9 cellular contexts compared by ENCODE assay signal in genomic region chr5:141040093-141040762, GRCh38. TPM values are rescaled to one million over a fixed set of nuclear protein-coding genes. Genes with fewer than 3 reads are reported as not detected.
DNase-seq lines count a peak whose midpoint lies in the region; ATAC-seq, FAIRE-seq and TF ChIP-seq lines count a peak whose summit lies in the region.
"Had no signal": no experiment of that assay in that cellular context is flagged by ENCODE, and none has a peak within 500 bp of the region (broad histone marks: within the 10 kb centered on the region; RNA-seq: fewer than 3 reads in every experiment).

No MANE protein-coding gene starts in this region.

- H3K9me3 ChIP-seq in endocrine pancreas (ENCODE audit: control insufficient read depth, low read length) (no peaks in the 10 kb centered on the region), muscle layer of duodenum (ENCODE audit: control insufficient read depth in 1 of 2, low read length in 2 of 2) (no peaks in the 10 kb centered on the region), Peyer's patch (no peaks in the 10 kb centered on the region)

- CTCF ChIA-PET in HEK293T (lab: Yijun Ruan, JAX), result interaction anchor here (0.6 to 3.7 kb wide), 22 partner anchors 9 to 688 kb away, joined by 3 to 80 read pairs (median 4); partner anchors contain the start of genes PCDHA10, PCDHA11, PCDHA8 and PCDHAC1

- no peaks in the 10 kb centered on the region for H3K4me1 ChIP-seq in endocrine pancreas (ENCODE audit: control insufficient read depth, insufficient read depth, low read length)
- H3K4me1 ChIP-seq in muscle layer of duodenum (ENCODE audit: control insufficient read depth in 1 of 2, insufficient read depth in 2 of 2, low read length in 2 of 2), result peaks cover 0 to 16% of the 10 kb centered on the region in 2 donors
- no peaks in the 10 kb centered on the region for H3K4me1 ChIP-seq in Peyer's patch

- H3K36me3 ChIP-seq in endocrine pancreas (ENCODE audit: control insufficient read depth, insufficient read depth, low read length), result no peaks in the 10 kb centered on the region
- H3K36me3 ChIP-seq in muscle layer of duodenum (ENCODE audit: control insufficient read depth in 1 of 2, insufficient read depth in 2 of 2, low read length in 2 of 2), result no peaks in the 10 kb centered on the region
- H3K36me3 ChIP-seq in Peyer's patch, result no peaks in the 10 kb centered on the region

- peak; percentile 16 for DNase-seq in HEK293T (ENCODE audit: extremely low spot score)
- DNase-seq in NCI-H524 treated with DMSO at 0.1 percent for 48 hours (lab: John Stamatoyannopoulos, UW), result peak; percentile 77
- DNase-seq in GM12891 (ENCODE audit: insufficient read length, low spot score), result no peak
- no peak for DNase-seq in Peyer's patch

- H3K27me3 ChIP-seq in endocrine pancreas (ENCODE audit: control insufficient read depth, insufficient read depth, low read length), result no peaks in the 10 kb centered on the region
- no peaks in the 10 kb centered on the region for H3K27me3 ChIP-seq in muscle layer of duodenum (ENCODE audit: low read depth, low read length)
- H3K27me3 ChIP-seq in Peyer's patch, result no peaks in the 10 kb centered on the region

- TF ChIP-seq POLR2A in GM12891 (IDR thresholded peaks at IDR 0.05; ENCODE audit: low read depth, low read length) (no peak), Peyer's patch (IDR thresholded peaks at IDR 0.05) (no peak), GM18505 (IDR thresholded peaks at IDR 0.05; ENCODE audit: borderline replicate concordance, extremely low read depth, insufficient read depth, insufficient read length) (no peak)

- FAIRE-seq in GM12891 (lab: Jason Lieb, UNC), result no peak

- peak overlapping the region; percentile 99 for H3K4me3 ChIP-seq in endocrine pancreas (ENCODE audit: control insufficient read depth, insufficient read depth, low read length)
- H3K4me3 ChIP-seq in muscle layer of duodenum (ENCODE audit: low read depth in 1 of 2, low read length in 2 of 2), result peak overlapping the region; percentile 56 to 68
- peak overlapping the region in 2 of 4 donors; percentile 11 to 26 for H3K4me3 ChIP-seq in Peyer's patch

- ATAC-seq in GM18505 (IDR thresholded peaks at IDR 0.05; ENCODE audit: unreplicated experiment) (no peak), GM18517 (IDR thresholded peaks at IDR 0.05; ENCODE audit: unreplicated experiment) (no peak)

- H3K27ac ChIP-seq in muscle layer of duodenum (ENCODE audit: low read length) (peak overlapping the region; percentile 50), Peyer's patch (peak overlapping the region in 2 of 4 donors; percentile 1 to 33)

- H3K9ac ChIP-seq in endocrine pancreas (ENCODE audit: control insufficient read depth, insufficient read depth, low read length), result peak overlapping the region; percentile 95

- TF ChIP-seq CTCF in Peyer's patch (IDR thresholded peaks at IDR 0.05), result peak in 1 of 6 experiments; percentile 6

- POLR2A ChIA-PET in HEK293T (lab: Yijun Ruan, JAX), result interaction anchor here (0.6 to 2.2 kb wide), 11 partner anchors 29 to 199 kb away, joined by 3 to 33 read pairs (median 3); partner anchors contain the start of genes PCDHA10, PCDHA11, PCDHAC1 and PCDHAC2

TF ChIP-seq in HEK293T, 16 proteins besides CTCF, POLR2A, EP300 and RAD21:
- no peak for TF ChIP-seq PKNOX1 (IDR thresholded peaks at IDR 0.05)
- TF ChIP-seq FOXM1 (IDR thresholded peaks at IDR 0.05; ENCODE audit: borderline replicate concordance), result no peak
- TF ChIP-seq LEF1 (IDR thresholded peaks at IDR 0.05; ENCODE audit: borderline replicate concordance), result no peak
- TF ChIP-seq ARNT (IDR thresholded peaks at IDR 0.05), result no peak
- TF ChIP-seq NFRKB (IDR thresholded peaks at IDR 0.05), result no peak
- TF ChIP-seq ELF4 (IDR thresholded peaks at IDR 0.05), result no peak
- no peak for TF ChIP-seq FOXA1 (IDR thresholded peaks at IDR 0.05)
- no peak for TF ChIP-seq SUZ12 (IDR thresholded peaks at IDR 0.05)
- TF ChIP-seq CTBP1 (IDR thresholded peaks at IDR 0.05; ENCODE audit: borderline replicate concordance), result no peak
- TF ChIP-seq L3MBTL2 (conservative IDR thresholded peaks at IDR 0.05), result no peak

TF ChIP-seq in GM12891, 5 proteins besides CTCF, POLR2A, EP300 and RAD21:
- TF ChIP-seq TAF1 (IDR thresholded peaks at IDR 0.05; ENCODE audit: low read depth, low read length) (no peak), PAX5 (IDR thresholded peaks at IDR 0.05; ENCODE audit: insufficient read depth, low read length, severe bottlenecking) (no peak), POLR2AphosphoS5 (IDR thresholded peaks at IDR 0.05; ENCODE audit: low read depth, low read length) (no peak), POU2F2 (IDR thresholded peaks at IDR 0.05; ENCODE audit: low read depth, low read length) (no peak), SPI1 (IDR thresholded peaks at IDR 0.05; ENCODE audit: low read depth, low read length) (no peak)

RNA-seq across cellular contexts. Expression of gene PCDHB1, which starts 10.9 kb away (rescaled TPM):
- not detected for polyA plus RNA-seq in GM12891 (2012; ENCODE audit: low read depth, missing spikeins)
- not detected for total RNA-seq in Peyer's patch
- total RNA-seq: IMR-90 had no signal
- polyA plus RNA-seq: IMR-90 had no signal

RNA-seq across cellular contexts. Expression of gene PCDHB2, which starts 54.2 kb away (rescaled TPM):
- not detected for polyA plus RNA-seq in GM12891 (2012; ENCODE audit: low read depth, missing spikeins)
- 1 to 10 TPM in 1 of 4 donors, under 1 TPM in 3; 0.35 to 1.3 (median 0.65) TPM for total RNA-seq in Peyer's patch

Comparison
In these comparisons a context has a peak if more than half of its experiments do, and no peak if none do; other contexts are left out.
1. DNase-seq: peak in HEK293T (single experiment) and NCI-H524 treated with DMSO at 0.1 percent for 48 hours (single experiment); none in GM12891 (single experiment) and Peyer's patch (0 of 3).